8 cellular contexts compared by ENCODE assay signal in the genomic region with DNA sequence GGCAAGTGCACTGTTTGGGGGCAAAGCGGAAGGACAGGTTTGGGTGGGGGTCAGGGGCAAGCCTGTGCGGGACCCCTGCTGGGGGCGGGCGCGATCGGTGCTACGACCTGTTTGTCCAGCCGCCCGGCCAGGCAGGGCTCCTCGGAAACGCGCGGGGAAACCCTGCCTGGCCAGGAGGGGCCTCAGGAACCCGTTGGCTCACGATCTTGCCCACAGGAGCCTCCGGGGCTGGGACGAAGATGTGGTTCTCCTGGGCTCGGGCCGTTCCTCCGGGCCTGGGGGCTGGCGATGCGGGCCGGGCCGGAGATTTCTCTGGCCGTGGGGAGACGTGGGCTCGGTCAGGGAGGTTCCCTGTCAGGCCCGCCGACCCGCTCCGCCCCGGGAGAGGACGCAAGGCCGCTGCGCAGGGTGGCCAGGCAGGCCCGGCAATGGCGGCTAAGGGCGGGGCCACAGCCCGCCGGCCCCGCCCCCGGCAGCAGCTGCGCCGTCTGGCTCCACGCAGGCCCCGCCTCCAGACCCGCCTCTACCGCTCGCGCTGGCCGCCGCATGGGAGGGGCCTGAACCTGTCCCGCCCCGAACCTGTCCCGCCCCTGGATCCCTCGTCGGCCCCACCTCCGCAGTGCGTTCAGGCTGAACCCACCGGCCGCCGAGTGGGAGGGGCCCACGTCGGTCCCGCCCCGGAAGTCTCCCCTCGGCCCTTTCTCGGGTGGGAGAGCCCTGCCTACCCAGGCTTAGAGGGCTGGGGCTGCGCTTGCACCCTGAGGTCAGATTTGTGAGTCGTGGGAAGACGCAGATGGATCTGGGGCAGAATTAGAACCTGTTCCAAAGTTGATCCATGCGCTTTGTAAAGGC. TPM values are rescaled to one million over a fixed set of nuclear protein-coding genes. Genes with fewer than 3 reads are reported as not detected.
A peak's percentile ranks its signal among the peaks of the same experiment; 100 is the strongest.
DNase-seq lines count a peak whose midpoint lies in the region; ATAC-seq, FAIRE-seq and TF ChIP-seq lines count a peak whose summit lies in the region.

A gene with protein sequence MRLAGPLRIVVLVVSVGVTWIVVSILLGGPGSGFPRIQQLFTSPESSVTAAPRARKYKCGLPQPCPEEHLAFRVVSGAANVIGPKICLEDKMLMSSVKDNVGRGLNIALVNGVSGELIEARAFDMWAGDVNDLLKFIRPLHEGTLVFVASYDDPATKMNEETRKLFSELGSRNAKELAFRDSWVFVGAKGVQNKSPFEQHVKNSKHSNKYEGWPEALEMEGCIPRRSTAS (minus strand): TSS at position 430 of the 852 bp plus-strand sequence. CDS start 460 bp downstream, outside the sequence.

- TF ChIP-seq CTCF in astrocyte (IDR thresholded peaks at IDR 0.05; ENCODE audit: insufficient read depth, low read depth, low read length): no peak
- no peak for TF ChIP-seq CTCF in hepatocyte (IDR thresholded peaks at IDR 0.05; ENCODE audit: poor library complexity)

- H3K9ac ChIP-seq in astrocyte (ENCODE audit: low read length): peak within 1 kb of the TSS; percentile 87

- H3K9me3 ChIP-seq in astrocyte (ENCODE audit: insufficient read depth, low read depth, low read length): no peaks in the 10 kb centered on the region
- no peaks in the 10 kb centered on the region for H3K9me3 ChIP-seq in hepatocyte (ENCODE audit: low read depth)
- no peaks in the 10 kb centered on the region for H3K9me3 ChIP-seq in aorta (ENCODE audit: control insufficient read depth, low read length)

- no peaks in the 10 kb centered on the region for H3K9me3 Mint-ChIP-seq in astrocyte (ENCODE audit: unreplicated experiment)

- peak within 1 kb of the TSS; percentile 87 for H3K27ac Mint-ChIP-seq in astrocyte (ENCODE audit: unreplicated experiment)

- H3K36me3 ChIP-seq in astrocyte (ENCODE audit: insufficient read depth, low read length) (no peaks in the 10 kb centered on the region), hepatocyte (replicated peaks; ENCODE audit: insufficient read depth, low read depth) (no peaks in the 10 kb centered on the region), aorta (ENCODE audit: control insufficient read depth in 1 of 2, insufficient read depth in 2 of 2, low read length in 1 of 2) (no peaks in the 10 kb centered on the region)

- intact Hi-C loops in aorta (cut with DNase I): loop anchor here in 1 of 2 donors (1.0 kb wide), 1 partner anchor 26 kb away; a partner anchor contains a TSS

- peaks cover 5% of the 10 kb centered on the region for H3K4me1 Mint-ChIP-seq in astrocyte (ENCODE audit: low read depth, unreplicated experiment)

- H2AFZ ChIP-seq in astrocyte (ENCODE audit: low read depth, low read length) (peak within 1 kb of the TSS; percentile 86), hepatocyte (no peak within 1 kb of the TSS)

- peak; percentile 62 for DNase-seq in GM18507 (ENCODE audit: extremely low spot score, insufficient read length, low read depth)
- DNase-seq in NCI-H2029 (lab: John Stamatoyannopoulos, UW): peak; percentile 60
- peak; percentile 84 for DNase-seq in T-helper 22 cell (ENCODE audit: low read depth)
- peak; percentile 60 for DNase-seq in astrocyte (ENCODE audit: low read depth)
- peak; percentile 95 for DNase-seq in hepatocyte (ENCODE audit: low spot score)
- peak; percentile 89 for DNase-seq in retina
- peak; percentile 95 to 97 for DNase-seq in aorta

- ATAC-seq in HG02970 (IDR thresholded peaks at IDR 0.05; ENCODE audit: low FRiP score, unreplicated experiment) (peak; percentile 90), aorta (ENCODE audit: low FRiP score) (peak; percentile 96)

- peak within 1 kb of the TSS; percentile 95 for H3K4me2 ChIP-seq in astrocyte (ENCODE audit: low read length)
- peak within 1 kb of the TSS; percentile 72 for H3K4me2 ChIP-seq in hepatocyte

- H3K4me3 ChIP-seq in astrocyte (ENCODE audit: insufficient read depth, low read depth, low read length) (peak within 1 kb of the TSS; percentile 67), hepatocyte (peak within 1 kb of the TSS; percentile 41), aorta (ENCODE audit: low read length in 2 of 2) (peak within 1 kb of the TSS; percentile 34 to 51)

- H3K27ac ChIP-seq in astrocyte (ENCODE audit: low read depth, low read length) (peak within 1 kb of the TSS; percentile 76), hepatocyte (peak within 1 kb of the TSS; percentile 97), aorta (ENCODE audit: low read depth in 1 of 2, low read length in 2 of 2) (peak within 1 kb of the TSS in 1 of 2 donors; percentile 82)

- H4K20me1 ChIP-seq in astrocyte (ENCODE audit: insufficient read depth, low read length): no peaks in the 10 kb centered on the region
- H4K20me1 ChIP-seq in hepatocyte (ENCODE audit: insufficient read depth, poor library complexity, severe bottlenecking): no peaks in the 10 kb centered on the region

- peaks cover 2% of the 10 kb centered on the region for H3K36me3 Mint-ChIP-seq in astrocyte (ENCODE audit: low read depth, unreplicated experiment)

- H3K9me2 ChIP-seq in hepatocyte (replicated peaks; ENCODE audit: insufficient read depth): no peaks in the 10 kb centered on the region

- H3K27me3 Mint-ChIP-seq in astrocyte (ENCODE audit: low read depth, unreplicated experiment): no peaks in the 10 kb centered on the region

- 46% methylated on average over 25 of the region's 72 CpGs for WGBS in hepatocyte (ENCODE audit: low lambda C conversion rate, missing lambda C conversion rate)
- WGBS in aorta, 2 donors: 1 to 35% methylated on average over 70 to 72 of the region's 72 CpGs

- H3K4me3 Mint-ChIP-seq in astrocyte (ENCODE audit: unreplicated experiment): peak within 1 kb of the TSS; percentile 84

- no peaks in the 10 kb centered on the region for H3K27me3 ChIP-seq in astrocyte (ENCODE audit: insufficient read depth, low read length)
- H3K27me3 ChIP-seq in hepatocyte: no peaks in the 10 kb centered on the region
- H3K27me3 ChIP-seq in aorta (ENCODE audit: control insufficient read depth in 1 of 2, insufficient read depth in 2 of 2, low read length in 1 of 2): no peaks in the 10 kb centered on the region

- H3K79me2 ChIP-seq in astrocyte (ENCODE audit: insufficient read depth, low read length) (peaks cover 7% of the 10 kb centered on the region), hepatocyte (peaks cover 6% of the 10 kb centered on the region)

- H3K4me1 ChIP-seq in astrocyte (ENCODE audit: insufficient read depth, low read length): peaks cover 10% of the 10 kb centered on the region
- H3K4me1 ChIP-seq in hepatocyte (ENCODE audit: insufficient read depth): peaks cover 14% of the 10 kb centered on the region
- H3K4me1 ChIP-seq in aorta (ENCODE audit: control insufficient read depth in 1 of 2, insufficient read depth in 2 of 2, low read length in 2 of 2): no peaks in the 10 kb centered on the region

- peak; percentile 99 for FAIRE-seq in GM18507 (lab: Jason Lieb, UNC)
- peak; percentile 82 for FAIRE-seq in astrocyte (lab: Jason Lieb, UNC)

RNA-seq across cellular contexts. Expression of the gene that starts here (rescaled TPM):
- total RNA-seq in astrocyte: 20.9 and 26.1 TPM in 2 replicates
- 33.8 and 41.1 TPM in 2 replicates for total RNA-seq in hepatocyte
- 68.0 and 70.9 TPM in 2 replicates for polyA plus RNA-seq in hepatocyte
- 10 to 100 TPM; 26.1 to 34.5 TPM for total RNA-seq in aorta
- 100 to 1,000 TPM in 1 of 2 donors, 10 to 100 TPM in 1; 41.4 to 101 TPM for polyA plus RNA-seq in aorta
